ENCODE assay signal across 24 cellular contexts in genomic region chr19:18368504-18369222, GRCh38. TPM values are rescaled to one million over a fixed set of nuclear protein-coding genes. Genes with fewer than 3 reads are reported as not detected.
DNase-seq lines count a peak whose midpoint lies in the region; ATAC-seq and TF ChIP-seq lines count a peak whose summit lies in the region.
"Had no signal": no experiment of that assay in that cellular context is flagged by ENCODE, and none has a peak within 500 bp of the region (broad histone marks: within the 10 kb centered on the region; RNA-seq: fewer than 3 reads in every experiment).

No MANE protein-coding gene starts in this region.

- DNase-seq in A673 (ENCODE audit: low spot score): no peak
- DNase-seq in chondrocyte (ENCODE audit: low spot score): no peak
- no peak for DNase-seq in NCI-H748 (lab: John Stamatoyannopoulos, UW; ENCODE audit: unreplicated experiment)
- no peak for DNase-seq in iPS-NIHi7 (ENCODE audit: extremely low spot score)
- DNase-seq in CD1c-positive myeloid dendritic cell (ENCODE audit: extremely low spot score): no peak
- DNase-seq: activated naive CD4-positive, alpha-beta T cell treated with anti-CD3 and anti-CD28 coated beads for 36 hours; activated T-cell treated with anti-CD3 and anti-CD28 coated beads for 4 hours; KG1; NCI-H1048; NCI-H2081 treated with DMSO at 0.1 percent for 48 hours; NCI-H774; Peyer's patch; retina; stimulated activated naive CD8-positive, alpha-beta T cell treated with anti-CD3 and anti-CD28 coated beads, Interleukin-15, amount 100 ng/mL, for 72 hours; uterus had no signal

- POLR2A ChIA-PET in A673 (lab: Charles Lee; ENCODE audit: low non-redundant PET): no interaction called here

- intact Hi-C loops in A673 (cut with micrococcal nuclease; ENCODE audit: unreplicated experiment): no loop called here

- H3K27me3 Mint-ChIP-seq in chondrocyte (ENCODE audit: low read depth) (no peaks in the 10 kb centered on the region), nephron (ENCODE audit: low read depth) (no peaks in the 10 kb centered on the region)
- H3K27me3 Mint-ChIP-seq: memory B cell had no signal

- no peaks in the 10 kb centered on the region for H3K9me3 ChIP-seq in A673 (ENCODE audit: low read depth, low read length, poor library complexity, severe bottlenecking)
- H3K9me3 ChIP-seq in HUES6 (ENCODE audit: control insufficient read depth, insufficient read depth, low read depth, low read length): no peaks in the 10 kb centered on the region
- H3K9me3 ChIP-seq: ascending aorta, Peyer's patch, uterus had no signal

- no peak overlapping the region for H3K4me3 Mint-ChIP-seq in chondrocyte (ENCODE audit: unreplicated experiment)
- H3K4me3 Mint-ChIP-seq in nephron: no peak overlapping the region
- H3K4me3 Mint-ChIP-seq: activated naive CD4-positive, alpha-beta T cell treated with anti-CD3 and anti-CD28 coated beads for 36 hours; memory B cell; stimulated activated naive CD8-positive, alpha-beta T cell treated with anti-CD3 and anti-CD28 coated beads, Interleukin-15, amount 100 ng/mL, for 72 hours had no signal

- ATAC-seq in GM19452 (IDR thresholded peaks at IDR 0.05; ENCODE audit: unreplicated experiment): no peak
- ATAC-seq: stimulated activated naive CD8-positive, alpha-beta T cell treated with anti-CD3 and anti-CD28 coated beads, Interleukin-15, amount 100 ng/mL, for 72 hours had no signal

- CTCF ChIA-PET in A673 (lab: Charles Lee): no interaction called here

- H3K27me3 ChIP-seq in A673 (replicated peaks; ENCODE audit: insufficient read depth, low read depth, low read length, poor library complexity): no peaks in the 10 kb centered on the region
- H3K27me3 ChIP-seq in HUES6 (ENCODE audit: control insufficient read depth, insufficient read depth, low read length): no peaks in the 10 kb centered on the region
- H3K27me3 ChIP-seq: ascending aorta, Peyer's patch, uterus had no signal

- H3K36me3 Mint-ChIP-seq in chondrocyte (ENCODE audit: low read depth) (peaks cover 2% of the 10 kb centered on the region), nephron (ENCODE audit: low read depth) (peaks cover 4% of the 10 kb centered on the region)

- peak overlapping the region; percentile 38 for H3K27ac Mint-ChIP-seq in chondrocyte (ENCODE audit: unreplicated experiment)
- peak overlapping the region; percentile 23 to 64 (median 24) for H3K27ac Mint-ChIP-seq in nephron
- H3K27ac Mint-ChIP-seq: activated naive CD4-positive, alpha-beta T cell treated with anti-CD3 and anti-CD28 coated beads for 36 hours; memory B cell; stimulated activated naive CD8-positive, alpha-beta T cell treated with anti-CD3 and anti-CD28 coated beads, Interleukin-15, amount 100 ng/mL, for 72 hours had no signal

- no TSS peak for BruUV-seq in A673 (replicated peaks; lab: Mats Ljungman, UMichigan)

- H3K27ac ChIP-seq in A673 (ENCODE audit: low read depth, low read length, poor library complexity, severe bottlenecking): peak overlapping the region; percentile 77
- peak overlapping the region; percentile 71; the same call in 1 of the 2 replicates for H3K27ac ChIP-seq in HUES6 (ENCODE audit: low read depth, low read length)
- H3K27ac ChIP-seq: ascending aorta, coronary artery, epithelial cell of prostate, Peyer's patch, uterus had no signal

- H3K4me1 Mint-ChIP-seq in chondrocyte (ENCODE audit: low read depth) (peaks cover 37% of the 10 kb centered on the region), nephron (peaks cover 26% of the 10 kb centered on the region)

- no peaks in the 10 kb centered on the region for H3K9me3 Mint-ChIP-seq in chondrocyte (ENCODE audit: low read depth)
- no peaks in the 10 kb centered on the region for H3K9me3 Mint-ChIP-seq in nephron
- H3K9me3 Mint-ChIP-seq: memory B cell; stimulated activated naive CD8-positive, alpha-beta T cell treated with anti-CD3 and anti-CD28 coated beads, Interleukin-15, amount 100 ng/mL, for 72 hours had no signal

- H3K4me3 ChIP-seq in A673 (ENCODE audit: low read depth, low read length, poor library complexity, severe bottlenecking): no peak overlapping the region
- H3K4me3 ChIP-seq in HUES6 (ENCODE audit: low read depth, low read length): no peak overlapping the region
- H3K4me3 ChIP-seq: ascending aorta, coronary artery, Peyer's patch, uterus had no signal

- TF ChIP-seq CTCF in A673 (conservative IDR thresholded peaks at IDR 0.05; ENCODE audit: low read depth, low read length) (no peak), chondrocyte (IDR thresholded peaks at IDR 0.05) (no peak), nephron (IDR thresholded peaks at IDR 0.05; ENCODE audit: unreplicated experiment in 3 of 3) (no peak)

- H3K9ac ChIP-seq in HUES6 (ENCODE audit: low read length): no peak overlapping the region

- H3K36me3 ChIP-seq in A673 (ENCODE audit: insufficient read depth, low read length, poor library complexity, severe bottlenecking) (no peaks in the 10 kb centered on the region), HUES6 (ENCODE audit: control insufficient read depth, insufficient read depth, low read length) (0 out of 2 replicates have a peak, but pooled peaks cover 2% of the 10 kb centered on the region)
- H3K36me3 ChIP-seq: uterus had no signal

- H3K4me1 ChIP-seq in A673 (ENCODE audit: insufficient read depth, low read length, poor library complexity, severe bottlenecking): peaks cover 33% of the 10 kb centered on the region
- H3K4me1 ChIP-seq in HUES6 (ENCODE audit: control insufficient read depth, insufficient read depth, low read length): peaks cover 22% of the 10 kb centered on the region

RNA-seq across cellular contexts. Expression of gene GDF15, which starts 17.3 kb away (rescaled TPM):
- total RNA-seq in A673 (2021) (4.0 and 4.7 TPM in 2 replicates), chondrocyte (6.2 to 149 TPM (median 149 TPM) in 3 replicates)
- total RNA-seq: frontal cortex had no signal

RNA-seq across cellular contexts. Expression of gene PGPEP1, which starts 28.3 kb away (rescaled TPM):
- total RNA-seq in A673 (2021) (15.8 and 23.0 TPM in 2 replicates), chondrocyte (18.6 to 21.5 TPM (median 21.1 TPM) in 3 replicates)

RNA-seq across cellular contexts. Expression of gene LRRC25, which starts 28.8 kb away (rescaled TPM):
- total RNA-seq in A673 (2021) (not detected in 2 replicates), chondrocyte (not detected in 3 replicates)
- total RNA-seq: activated naive CD4-positive, alpha-beta T cell treated with anti-CD3 and anti-CD28 coated beads for 36 hours; G401 had no signal

RNA-seq across cellular contexts. Expression of gene LSM4, which starts 45.8 kb away (rescaled TPM):
- total RNA-seq in A673 (2021): 252 and 262 TPM in 2 replicates
- total RNA-seq in chondrocyte: 68.1 to 84.8 TPM (median 73.0 TPM) in 3 replicates

RNA-seq across cellular contexts. Expression of gene SSBP4, which starts 50.5 kb away (rescaled TPM):
- total RNA-seq in A673 (2021): 242 and 248 TPM in 2 replicates
- 54.8 to 72.3 TPM (median 56.3 TPM) in 3 replicates for total RNA-seq in chondrocyte
